Comparison of ENCODE assay signal across 1 cellular context in genomic region chr15:69160141-69160975, GRCh38.
A peak's percentile ranks its signal among the peaks of the same experiment; 100 is the strongest.
TF ChIP-seq lines count a peak whose summit lies in the region.

TSS of gene GLCE (plus strand) at chr15:69160635. CDS start at chr15:69255807, 95,172 bp downstream.

TF ChIP-seq in HepG2, 621 proteins besides CTCF, POLR2A, EP300 and RAD21 (continued from another document and continues in another):
- TF ChIP-seq USF2 (IDR thresholded peaks at IDR 0.05; ENCODE audit: low read depth, low read length), result no peak
- TF ChIP-seq USF2 (CRISPR knock-in tag; IDR thresholded peaks at IDR 0.05; ENCODE audit: borderline replicate concordance), result no peak
- TF ChIP-seq ATF7-NPFF (CRISPR knock-in tag; IDR thresholded peaks at IDR 0.05; ENCODE audit: low read depth), result peak; percentile 56
- TF ChIP-seq ZNF792 (CRISPR knock-in tag; IDR thresholded peaks at IDR 0.05), result no peak; the same call in 1 of the 2 replicates
- TF ChIP-seq DBP (CRISPR knock-in tag; IDR thresholded peaks at IDR 0.05; ENCODE audit: not compliant biosample characterization), result peak; percentile 53
- TF ChIP-seq WIZ (CRISPR knock-in tag; IDR thresholded peaks at IDR 0.05), result no peak
- TF ChIP-seq ZNF407 (CRISPR knock-in tag; IDR thresholded peaks at IDR 0.05; ENCODE audit: not compliant biosample characterization), result peak; percentile 67
- TF ChIP-seq ZNF264 (CRISPR knock-in tag; IDR thresholded peaks at IDR 0.05), result no peak
- no peak for TF ChIP-seq NBN (conservative IDR thresholded peaks at IDR 0.05)
- TF ChIP-seq ZIK1 (CRISPR knock-in tag; IDR thresholded peaks at IDR 0.05; ENCODE audit: borderline replicate concordance, low read depth), result no peak
- TF ChIP-seq ZNF10 (CRISPR knock-in tag; IDR thresholded peaks at IDR 0.05; ENCODE audit: borderline replicate concordance, low read depth), result no peak
- TF ChIP-seq ZNF296 (CRISPR knock-in tag; conservative IDR thresholded peaks at IDR 0.05), result no peak
- peak; percentile 36; the same call in 1 of the 2 replicates for TF ChIP-seq ZNF292 (CRISPR knock-in tag; IDR thresholded peaks at IDR 0.05; ENCODE audit: borderline replicate concordance, low read depth)
- no peak for TF ChIP-seq ZMYM2 (CRISPR knock-in tag; IDR thresholded peaks at IDR 0.05)
- TF ChIP-seq NCOA5 (CRISPR knock-in tag; IDR thresholded peaks at IDR 0.05), result no peak
- 0 out of 2 replicates have a peak, but pooled peaks have one; percentile 29 for TF ChIP-seq ZNF639 (CRISPR knock-in tag; conservative IDR thresholded peaks at IDR 0.05)
- no peak for TF ChIP-seq HOXD1 (CRISPR knock-in tag; IDR thresholded peaks at IDR 0.05)
- no peak for TF ChIP-seq CEBPG (CRISPR knock-in tag; IDR thresholded peaks at IDR 0.05)
- 0 out of 2 replicates have a peak, but pooled peaks have one; percentile 72 for TF ChIP-seq ZMAT3 (CRISPR knock-in tag; conservative IDR thresholded peaks at IDR 0.05)
- no peak for TF ChIP-seq ZNF329 (CRISPR knock-in tag; IDR thresholded peaks at IDR 0.05; ENCODE audit: low read depth)
- TF ChIP-seq CSRNP1 (CRISPR knock-in tag; IDR thresholded peaks at IDR 0.05), result no peak
- no peak for TF ChIP-seq ZSCAN22 (CRISPR knock-in tag; IDR thresholded peaks at IDR 0.05)
- no peak for TF ChIP-seq MEIS1 (CRISPR knock-in tag; IDR thresholded peaks at IDR 0.05; ENCODE audit: borderline replicate concordance)
- no peak for TF ChIP-seq ZNF260 (CRISPR knock-in tag; IDR thresholded peaks at IDR 0.05; ENCODE audit: borderline replicate concordance, low read depth)
- TF ChIP-seq SMC3 (IDR thresholded peaks at IDR 0.05; ENCODE audit: low read length), result no peak
- no peak for TF ChIP-seq ZNF704 (CRISPR knock-in tag; IDR thresholded peaks at IDR 0.05; ENCODE audit: borderline replicate concordance)
- peak; percentile 76; the same call in 1 of the 2 replicates for TF ChIP-seq HOXA9 (CRISPR knock-in tag; IDR thresholded peaks at IDR 0.05; ENCODE audit: borderline replicate concordance)
- no peak for TF ChIP-seq ZNF878 (CRISPR knock-in tag; IDR thresholded peaks at IDR 0.05)
- peak; percentile 63; the same call in 1 of the 2 replicates for TF ChIP-seq ZNF670 (CRISPR knock-in tag; IDR thresholded peaks at IDR 0.05; ENCODE audit: borderline replicate concordance)
- TF ChIP-seq ZKSCAN1 (IDR thresholded peaks at IDR 0.05; ENCODE audit: low read length), result no peak
- TF ChIP-seq JUN (CRISPR knock-in tag; IDR thresholded peaks at IDR 0.05), result no peak
- no peak; the same call in 1 of the 2 replicates for TF ChIP-seq ZNF33B (CRISPR knock-in tag; IDR thresholded peaks at IDR 0.05)
- peak; percentile 55 for TF ChIP-seq BCL6 (CRISPR knock-in tag; IDR thresholded peaks at IDR 0.05)
- TF ChIP-seq TOPORS (CRISPR knock-in tag; IDR thresholded peaks at IDR 0.05), result no peak
- 0 out of 2 replicates have a peak, but pooled peaks have one; percentile 2 for TF ChIP-seq HCFC1 (IDR thresholded peaks at IDR 0.05; ENCODE audit: low read depth, low read length)
- TF ChIP-seq ZBTB14 (CRISPR knock-in tag; IDR thresholded peaks at IDR 0.05), result peak; percentile 57; the same call in 1 of the 2 replicates
- TF ChIP-seq AKAP8 (CRISPR knock-in tag; IDR thresholded peaks at IDR 0.05), result no peak
- TF ChIP-seq MED1 (CRISPR knock-in tag; IDR thresholded peaks at IDR 0.05), result peak; percentile 29; the same call in 1 of the 2 replicates
- TF ChIP-seq NFE2L1 (CRISPR knock-in tag; IDR thresholded peaks at IDR 0.05; ENCODE audit: borderline replicate concordance), result no peak
- TF ChIP-seq ARID3A (IDR thresholded peaks at IDR 0.05; ENCODE audit: low read depth, low read length), result no peak
- no peak for TF ChIP-seq ZNF337 (CRISPR knock-in tag; IDR thresholded peaks at IDR 0.05; ENCODE audit: borderline replicate concordance, low read depth)
